Comparison of ENCODE assay signal across 8 cellular contexts in the genomic region with DNA sequence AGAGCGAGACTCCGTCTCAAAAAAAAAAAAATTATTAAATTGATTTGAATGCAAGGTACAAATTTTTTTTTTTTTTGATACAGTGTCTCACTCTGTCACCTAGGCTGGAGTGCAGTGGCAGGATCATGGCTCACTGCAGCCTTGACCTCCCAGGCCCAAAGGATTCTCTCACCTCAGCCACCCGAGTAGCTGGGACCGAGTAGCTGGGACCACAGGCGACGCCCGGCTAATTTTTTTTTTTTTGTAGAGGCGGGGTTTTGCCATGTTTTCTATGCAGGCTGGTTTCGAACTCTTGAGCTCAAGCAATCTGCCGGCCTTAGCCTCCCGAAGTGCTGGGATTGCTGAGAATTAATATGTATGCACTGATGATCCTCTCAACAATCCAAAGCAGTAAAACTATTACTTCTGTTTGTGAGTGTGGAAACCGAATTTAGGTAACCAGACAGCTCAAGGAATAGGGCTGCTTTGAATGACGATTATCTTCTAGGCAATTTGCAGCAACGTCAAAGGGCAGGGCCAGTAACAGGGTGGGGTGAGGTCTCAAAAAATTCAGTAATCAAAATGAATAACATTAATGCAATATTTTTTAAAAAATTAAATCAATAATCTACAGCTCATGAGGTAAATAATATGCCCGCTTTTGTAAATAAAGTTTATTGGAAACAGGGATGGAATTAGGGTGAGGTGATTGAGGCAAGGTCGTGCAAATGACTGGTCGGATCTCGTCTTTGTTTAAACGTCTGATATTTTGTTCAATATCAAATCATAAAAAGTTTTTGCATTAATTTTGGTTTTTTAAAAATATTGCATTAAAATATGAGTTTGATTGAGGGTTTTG. TPM values are rescaled to one million over a fixed set of nuclear protein-coding genes. Genes with fewer than 3 reads are reported as not detected.
DNase-seq lines count a peak whose midpoint lies in the region; ATAC-seq and TF ChIP-seq lines count a peak whose summit lies in the region.

No MANE protein-coding gene starts in this region.

- no peaks in the 10 kb centered on the region for H3K4me1 ChIP-seq in ES-I3 (ENCODE audit: insufficient read depth, low read length)
- H3K4me1 ChIP-seq in naive thymus-derived CD4-positive, alpha-beta T cell (ENCODE audit: control insufficient read depth in 2 of 2, insufficient read depth in 2 of 2, low read length in 2 of 2): no peaks in the 10 kb centered on the region

- no peak for ATAC-seq in naive thymus-derived CD4-positive, alpha-beta T cell
- ATAC-seq in left colon: no peak

- peak; percentile 9 for DNase-seq in NB4 (ENCODE audit: low read depth)
- peak; percentile 13 for DNase-seq in choroid plexus epithelial cell (ENCODE audit: low read depth)
- DNase-seq in naive thymus-derived CD4-positive, alpha-beta T cell: no peak
- no peak for DNase-seq in HPDE6-E6E7 (ENCODE audit: extremely low spot score)
- DNase-seq in GM19238 (ENCODE audit: insufficient read length, low spot score): no peak
- no peak for DNase-seq in left colon
- DNase-seq in GM10266 (ENCODE audit: extremely low spot score): no peak

- H3K27ac Mint-ChIP-seq in naive thymus-derived CD4-positive, alpha-beta T cell: peak overlapping the region in 8 of 9 donors; percentile 40 to 84 (median 64)

- TF ChIP-seq CTCF in NB4 (IDR thresholded peaks at IDR 0.05; ENCODE audit: low read depth, low read length) (no peak), choroid plexus epithelial cell (conservative IDR thresholded peaks at IDR 0.05; ENCODE audit: low read depth, low read length) (no peak), GM10266 (IDR thresholded peaks at IDR 0.05; ENCODE audit: control insufficient read depth, insufficient read depth, low read depth, missing control alignments) (no peak)

- no peaks in the 10 kb centered on the region for H3K9me3 Mint-ChIP-seq in naive thymus-derived CD4-positive, alpha-beta T cell

- peak overlapping the region; percentile 88 for H3K27ac ChIP-seq in naive thymus-derived CD4-positive, alpha-beta T cell (ENCODE audit: low read depth, low read length)

- peaks cover 0 to 3% (median 0%) of the 10 kb centered on the region in 5 donors for H3K36me3 Mint-ChIP-seq in naive thymus-derived CD4-positive, alpha-beta T cell

- H3K4me3 Mint-ChIP-seq in naive thymus-derived CD4-positive, alpha-beta T cell: peak overlapping the region; percentile 82 to 100 (median 88)

- H3K4me3 ChIP-seq in NB4 (ENCODE audit: low read depth, low read length) (peak overlapping the region; percentile 82), choroid plexus epithelial cell (ENCODE audit: low read depth, low read length) (peak overlapping the region; percentile 90)
- peak overlapping the region; percentile 87 for H3K4me3 ChIP-seq in naive thymus-derived CD4-positive, alpha-beta T cell (ENCODE audit: low read length)

- CTCF ChIA-PET in naive thymus-derived CD4-positive, alpha-beta T cell (lab: Charles Lee): interaction anchor here (0.6 to 2.8 kb wide), 10 partner anchors 16 to 321 kb away, joined by 3 to 17 read pairs (median 4); no protein-coding TSS in a partner anchor

- POLR2A ChIA-PET in naive thymus-derived CD4-positive, alpha-beta T cell (lab: Charles Lee): interaction anchor here (0.6 to 1.6 kb wide), 13 partner anchors 11 to 576 kb away, joined by 3 to 7 read pairs (median 3); partner anchors contain the start of genes KIAA0319L and NCDN

- intact Hi-C loops in naive thymus-derived CD4-positive, alpha-beta T cell (cut with micrococcal nuclease): loop anchor here (1.0 to 2.0 kb wide), 6 partner anchors 40 to 576 kb away; partner anchors contain the start of genes AGO4 (in 1 of the 2), C1orf216 (in 1 of the 2), KIAA0319L (in 1 of the 2) and NCDN (in 1 of the 2)
- intact Hi-C loops in left colon (cut with DNase I, micrococcal nuclease): no loop called here

- peak overlapping the region; percentile 90 for H3K9ac ChIP-seq in ES-I3 (ENCODE audit: low read depth, low read length)

- H3K9me3 ChIP-seq in ES-I3 (ENCODE audit: control insufficient read depth, insufficient read depth, low read length): no peaks in the 10 kb centered on the region
- H3K9me3 ChIP-seq in naive thymus-derived CD4-positive, alpha-beta T cell (ENCODE audit: control insufficient read depth in 2 of 3, low read length in 3 of 3): no peaks in the 10 kb centered on the region

- H3K36me3 ChIP-seq in ES-I3 (ENCODE audit: insufficient read depth, low read length): no peaks in the 10 kb centered on the region
- peaks cover 0 to 5% (median 0%) of the 10 kb centered on the region in 3 experiments for H3K36me3 ChIP-seq in naive thymus-derived CD4-positive, alpha-beta T cell (ENCODE audit: control insufficient read depth in 2 of 3, insufficient read depth in 3 of 3, low read length in 3 of 3)

- peaks cover 0 to 32% (median 11%) of the 10 kb centered on the region in 7 donors for H3K4me1 Mint-ChIP-seq in naive thymus-derived CD4-positive, alpha-beta T cell

- H3K27me3 Mint-ChIP-seq in naive thymus-derived CD4-positive, alpha-beta T cell: no peaks in the 10 kb centered on the region

- H3K27me3 ChIP-seq in naive thymus-derived CD4-positive, alpha-beta T cell (ENCODE audit: control insufficient read depth in 2 of 2, insufficient read depth in 2 of 2, low read length in 2 of 2): no peaks in the 10 kb centered on the region

- no peak for TF ChIP-seq POLR2A in NB4 (IDR thresholded peaks at IDR 0.05; ENCODE audit: extremely low read depth, insufficient read length)

RNA-seq across cellular contexts. Expression of gene CLSPN, which starts 1.2 kb away (rescaled TPM):
- total RNA-seq in naive thymus-derived CD4-positive, alpha-beta T cell: 10 to 100 TPM in 1 of 5 experiments, 1 to 10 TPM in 1, under 1 TPM in 3; 0.11 to 48.7 (median 0.64) TPM
- not detected for polyA plus RNA-seq in naive thymus-derived CD4-positive, alpha-beta T cell
- total RNA-seq in left colon: 1 to 10 TPM; 1.9 to 4.3 TPM

RNA-seq across cellular contexts. Expression of gene AGO4, which starts 39.2 kb away (rescaled TPM):
- 10 to 100 TPM; 13.2 to 32.6 (median 17.8) TPM for total RNA-seq in naive thymus-derived CD4-positive, alpha-beta T cell
- 1 to 10 TPM; 2.5 to 6.4 TPM for polyA plus RNA-seq in naive thymus-derived CD4-positive, alpha-beta T cell
- total RNA-seq in left colon: 10 to 100 TPM; 10.2 to 16.2 TPM

RNA-seq across cellular contexts. Expression of gene C1orf216, which starts 49.9 kb away (rescaled TPM):
- 10 to 100 TPM in 1 of 5 experiments, 1 to 10 TPM in 4; 3.2 to 15.2 (median 4.6) TPM for total RNA-seq in naive thymus-derived CD4-positive, alpha-beta T cell
- 1 to 10 TPM; 3.6 to 5.5 TPM for polyA plus RNA-seq in naive thymus-derived CD4-positive, alpha-beta T cell
- total RNA-seq in left colon: 1 to 10 TPM; 1.9 to 3.1 TPM

Comparison
In these comparisons a context has a peak if more than half of its experiments do, and no peak if none do; other contexts are left out.
1. DNase-seq: peak in NB4 (single experiment) and choroid plexus epithelial cell (single experiment); none in naive thymus-derived CD4-positive, alpha-beta T cell (0 of 9), HPDE6-E6E7 (single experiment), GM19238 (single experiment), left colon (0 of 2) and GM10266 (single experiment).
2. intact Hi-C loops: an anchor here in naive thymus-derived CD4-positive, alpha-beta T cell (1.0 to 2.0 kb wide); none called in left colon.
3. Peak in every context shown above with its lines, with median percentiles within 50 percentile points of each other: H3K4me3 ChIP-seq.